In the genomic region with DNA sequence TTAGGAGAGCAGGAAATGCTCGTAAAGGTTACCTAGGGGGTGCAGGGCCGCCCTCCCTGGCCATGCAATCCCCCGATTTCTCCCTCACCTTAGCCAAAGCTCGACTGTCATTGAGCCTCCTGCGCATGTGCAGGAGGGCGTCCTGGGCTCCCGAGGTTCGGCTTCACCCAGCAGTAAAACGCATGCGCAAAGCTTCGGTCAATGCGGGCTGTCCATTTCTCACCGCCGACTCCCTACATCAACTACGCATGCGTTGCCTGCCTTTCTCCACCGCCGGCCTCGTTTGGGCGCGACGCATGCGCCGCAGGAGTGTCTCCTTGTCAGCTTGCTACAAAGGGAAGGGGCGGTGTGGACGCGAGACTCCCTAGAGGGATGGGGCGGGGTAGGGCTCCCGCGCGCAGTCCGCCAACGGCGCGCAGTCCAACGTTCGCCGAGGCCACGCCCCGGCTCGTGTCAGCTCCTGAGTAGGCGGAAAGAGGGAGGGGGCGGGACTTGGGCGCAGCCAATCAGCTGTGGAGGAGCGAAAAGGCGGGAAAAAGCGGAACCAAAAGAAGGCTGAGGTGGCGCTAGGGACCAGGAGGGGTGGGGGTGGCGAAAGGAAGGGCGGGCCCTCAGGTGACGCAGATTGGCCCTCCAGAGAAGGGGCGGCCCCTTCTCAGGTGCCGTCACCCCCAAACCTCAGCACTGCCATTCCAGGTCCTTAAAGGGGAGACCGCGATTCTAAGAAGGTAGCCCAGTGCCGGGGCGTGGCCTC, we compare ENCODE assay signal across 8 cellular contexts. TPM values are rescaled to one million over a fixed set of nuclear protein-coding genes. Genes with fewer than 3 reads are reported as not detected.
DNase-seq lines count a peak whose midpoint lies in the region; ATAC-seq and TF ChIP-seq lines count a peak whose summit lies in the region.

A gene with protein sequence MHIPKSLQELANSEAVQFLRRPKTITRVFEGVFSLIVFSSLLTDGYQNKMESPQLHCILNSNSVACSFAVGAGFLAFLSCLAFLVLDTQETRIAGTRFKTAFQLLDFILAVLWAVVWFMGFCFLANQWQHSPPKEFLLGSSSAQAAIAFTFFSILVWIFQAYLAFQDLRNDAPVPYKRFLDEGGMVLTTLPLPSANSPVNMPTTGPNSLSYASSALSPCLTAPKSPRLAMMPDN (plus strand): TSS at position 558 of the 754 bp plus-strand sequence. CDS start 1,476 bp downstream, outside the sequence.
A gene (minus strand): TSS at position 131 of the 754 bp plus-strand sequence. CDS start 20 bp downstream, at position 111.

- TF ChIP-seq CTCF in WTC11 (IDR thresholded peaks at IDR 0.05) = no peak
- TF ChIP-seq CTCF in cardiac fibroblast (IDR thresholded peaks at IDR 0.05; ENCODE audit: low read depth, low read length) = no peak

- peak within 1 kb of the TSS; percentile 81 for H3K4me3 Mint-ChIP-seq in WTC11

- in situ Hi-C loops in GM18951 (cut with MboI; ENCODE audit: low sequenced_read_pairs, unreplicated experiment) = no loop called here

- peaks cover 18% of the 10 kb centered on the region for H3K27me3 Mint-ChIP-seq in WTC11 (ENCODE audit: low read depth)

- H3K27ac ChIP-seq in skin epidermis = peak within 1 kb of the TSS; percentile 57 to 98 (median 91)

- CTCF ChIA-PET in WTC11 (lab: Charles Lee) = interaction anchor here (0.6 to 4.8 kb wide), 33 partner anchors 9 to 294 kb away, joined by 3 to 80 read pairs (median 6); a partner anchor contains a TSS

- H3K4me1 Mint-ChIP-seq in WTC11 = peaks cover 9% of the 10 kb centered on the region

- H3K27ac Mint-ChIP-seq in WTC11 = peak within 1 kb of the TSS; percentile 97

- H3K9me3 Mint-ChIP-seq in WTC11 = no peaks in the 10 kb centered on the region

- DNase-seq in AG08396 (ENCODE audit: low spot score) (peak; percentile 100), NCI-H2227 treated with DMSO at 0.1 percent for 48 hours (lab: John Stamatoyannopoulos, UW) (peak; percentile 97), WTC11 (ENCODE audit: low spot score) (peak; percentile 99), cardiac fibroblast (ENCODE audit: low read depth in 2 of 2) (peak; percentile 100), iPS-NIHi11 (ENCODE audit: low spot score) (peak; percentile 93)

- H3K4me3 ChIP-seq in cardiac fibroblast (replicated peaks in 1 of 2; ENCODE audit: low read depth in 2 of 2, low read length in 2 of 2) (peak within 1 kb of the TSS; percentile 63 to 67), skin epidermis (peak within 1 kb of the TSS; percentile 40 to 63 (median 51))

- peaks cover 4% of the 10 kb centered on the region; the same call in 1 of the 2 replicates for H3K36me3 Mint-ChIP-seq in WTC11

- TF ChIP-seq POLR2A in GM18951 (IDR thresholded peaks at IDR 0.05; ENCODE audit: extremely low read depth, insufficient read depth, insufficient read length) = peak; percentile 74

- POLR2A ChIA-PET in WTC11 (lab: Charles Lee) = interaction anchor here (0.5 to 2.1 kb wide), 13 partner anchors 13 to 536 kb away, joined by 3 to 15 read pairs (median 5); a partner anchor contains a TSS

- ATAC-seq in HG03175 (IDR thresholded peaks at IDR 0.05; ENCODE audit: unreplicated experiment) = peak; percentile 85
- peak; percentile 87 for ATAC-seq in WTC11

TF ChIP-seq in WTC11, 78 proteins besides CTCF, POLR2A, EP300 and RAD21 (continues in another document):
- TF ChIP-seq ATF1 (CRISPR knock-in tag; IDR thresholded peaks at IDR 0.05) (no peak), KAT7 (CRISPR knock-in tag; IDR thresholded peaks at IDR 0.05; ENCODE audit: borderline replicate concordance) (no peak), ZNF671 (CRISPR knock-in tag; IDR thresholded peaks at IDR 0.05) (no peak), ZNF416 (CRISPR knock-in tag; IDR thresholded peaks at IDR 0.05) (no peak), CREM (CRISPR knock-in tag; IDR thresholded peaks at IDR 0.05) (no peak; the same call in 1 of the 2 replicates), JAZF1 (CRISPR knock-in tag; IDR thresholded peaks at IDR 0.05) (no peak)
- TF ChIP-seq, protein P1, sequence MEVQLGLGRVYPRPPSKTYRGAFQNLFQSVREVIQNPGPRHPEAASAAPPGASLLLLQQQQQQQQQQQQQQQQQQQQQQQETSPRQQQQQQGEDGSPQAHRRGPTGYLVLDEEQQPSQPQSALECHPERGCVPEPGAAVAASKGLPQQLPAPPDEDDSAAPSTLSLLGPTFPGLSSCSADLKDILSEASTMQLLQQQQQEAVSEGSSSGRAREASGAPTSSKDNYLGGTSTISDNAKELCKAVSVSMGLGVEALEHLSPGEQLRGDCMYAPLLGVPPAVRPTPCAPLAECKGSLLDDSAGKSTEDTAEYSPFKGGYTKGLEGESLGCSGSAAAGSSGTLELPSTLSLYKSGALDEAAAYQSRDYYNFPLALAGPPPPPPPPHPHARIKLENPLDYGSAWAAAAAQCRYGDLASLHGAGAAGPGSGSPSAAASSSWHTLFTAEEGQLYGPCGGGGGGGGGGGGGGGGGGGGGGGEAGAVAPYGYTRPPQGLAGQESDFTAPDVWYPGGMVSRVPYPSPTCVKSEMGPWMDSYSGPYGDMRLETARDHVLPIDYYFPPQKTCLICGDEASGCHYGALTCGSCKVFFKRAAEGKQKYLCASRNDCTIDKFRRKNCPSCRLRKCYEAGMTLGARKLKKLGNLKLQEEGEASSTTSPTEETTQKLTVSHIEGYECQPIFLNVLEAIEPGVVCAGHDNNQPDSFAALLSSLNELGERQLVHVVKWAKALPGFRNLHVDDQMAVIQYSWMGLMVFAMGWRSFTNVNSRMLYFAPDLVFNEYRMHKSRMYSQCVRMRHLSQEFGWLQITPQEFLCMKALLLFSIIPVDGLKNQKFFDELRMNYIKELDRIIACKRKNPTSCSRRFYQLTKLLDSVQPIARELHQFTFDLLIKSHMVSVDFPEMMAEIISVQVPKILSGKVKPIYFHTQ (CRISPR knock-in tag; IDR thresholded peaks at IDR 0.05) = no peak
- TF ChIP-seq, protein P2, sequence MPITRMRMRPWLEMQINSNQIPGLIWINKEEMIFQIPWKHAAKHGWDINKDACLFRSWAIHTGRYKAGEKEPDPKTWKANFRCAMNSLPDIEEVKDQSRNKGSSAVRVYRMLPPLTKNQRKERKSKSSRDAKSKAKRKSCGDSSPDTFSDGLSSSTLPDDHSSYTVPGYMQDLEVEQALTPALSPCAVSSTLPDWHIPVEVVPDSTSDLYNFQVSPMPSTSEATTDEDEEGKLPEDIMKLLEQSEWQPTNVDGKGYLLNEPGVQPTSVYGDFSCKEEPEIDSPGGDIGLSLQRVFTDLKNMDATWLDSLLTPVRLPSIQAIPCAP (CRISPR knock-in tag; IDR thresholded peaks at IDR 0.05) = no peak
- TF ChIP-seq, protein P3, sequence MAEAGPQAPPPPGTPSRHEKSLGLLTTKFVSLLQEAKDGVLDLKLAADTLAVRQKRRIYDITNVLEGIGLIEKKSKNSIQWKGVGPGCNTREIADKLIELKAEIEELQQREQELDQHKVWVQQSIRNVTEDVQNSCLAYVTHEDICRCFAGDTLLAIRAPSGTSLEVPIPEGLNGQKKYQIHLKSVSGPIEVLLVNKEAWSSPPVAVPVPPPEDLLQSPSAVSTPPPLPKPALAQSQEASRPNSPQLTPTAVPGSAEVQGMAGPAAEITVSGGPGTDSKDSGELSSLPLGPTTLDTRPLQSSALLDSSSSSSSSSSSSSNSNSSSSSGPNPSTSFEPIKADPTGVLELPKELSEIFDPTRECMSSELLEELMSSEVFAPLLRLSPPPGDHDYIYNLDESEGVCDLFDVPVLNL (CRISPR knock-in tag; IDR thresholded peaks at IDR 0.05; ENCODE audit: borderline replicate concordance, low read depth) = peak; percentile 83; the same call in 1 of the 2 replicates
- TF ChIP-seq, protein P4, sequence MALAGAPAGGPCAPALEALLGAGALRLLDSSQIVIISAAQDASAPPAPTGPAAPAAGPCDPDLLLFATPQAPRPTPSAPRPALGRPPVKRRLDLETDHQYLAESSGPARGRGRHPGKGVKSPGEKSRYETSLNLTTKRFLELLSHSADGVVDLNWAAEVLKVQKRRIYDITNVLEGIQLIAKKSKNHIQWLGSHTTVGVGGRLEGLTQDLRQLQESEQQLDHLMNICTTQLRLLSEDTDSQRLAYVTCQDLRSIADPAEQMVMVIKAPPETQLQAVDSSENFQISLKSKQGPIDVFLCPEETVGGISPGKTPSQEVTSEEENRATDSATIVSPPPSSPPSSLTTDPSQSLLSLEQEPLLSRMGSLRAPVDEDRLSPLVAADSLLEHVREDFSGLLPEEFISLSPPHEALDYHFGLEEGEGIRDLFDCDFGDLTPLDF (CRISPR knock-in tag; IDR thresholded peaks at IDR 0.05) = no peak
- TF ChIP-seq, protein P5, sequence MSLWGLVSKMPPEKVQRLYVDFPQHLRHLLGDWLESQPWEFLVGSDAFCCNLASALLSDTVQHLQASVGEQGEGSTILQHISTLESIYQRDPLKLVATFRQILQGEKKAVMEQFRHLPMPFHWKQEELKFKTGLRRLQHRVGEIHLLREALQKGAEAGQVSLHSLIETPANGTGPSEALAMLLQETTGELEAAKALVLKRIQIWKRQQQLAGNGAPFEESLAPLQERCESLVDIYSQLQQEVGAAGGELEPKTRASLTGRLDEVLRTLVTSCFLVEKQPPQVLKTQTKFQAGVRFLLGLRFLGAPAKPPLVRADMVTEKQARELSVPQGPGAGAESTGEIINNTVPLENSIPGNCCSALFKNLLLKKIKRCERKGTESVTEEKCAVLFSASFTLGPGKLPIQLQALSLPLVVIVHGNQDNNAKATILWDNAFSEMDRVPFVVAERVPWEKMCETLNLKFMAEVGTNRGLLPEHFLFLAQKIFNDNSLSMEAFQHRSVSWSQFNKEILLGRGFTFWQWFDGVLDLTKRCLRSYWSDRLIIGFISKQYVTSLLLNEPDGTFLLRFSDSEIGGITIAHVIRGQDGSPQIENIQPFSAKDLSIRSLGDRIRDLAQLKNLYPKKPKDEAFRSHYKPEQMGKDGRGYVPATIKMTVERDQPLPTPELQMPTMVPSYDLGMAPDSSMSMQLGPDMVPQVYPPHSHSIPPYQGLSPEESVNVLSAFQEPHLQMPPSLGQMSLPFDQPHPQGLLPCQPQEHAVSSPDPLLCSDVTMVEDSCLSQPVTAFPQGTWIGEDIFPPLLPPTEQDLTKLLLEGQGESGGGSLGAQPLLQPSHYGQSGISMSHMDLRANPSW (CRISPR knock-in tag; conservative IDR thresholded peaks at IDR 0.05; ENCODE audit: low read depth) = no peak
- TF ChIP-seq, protein P6, sequence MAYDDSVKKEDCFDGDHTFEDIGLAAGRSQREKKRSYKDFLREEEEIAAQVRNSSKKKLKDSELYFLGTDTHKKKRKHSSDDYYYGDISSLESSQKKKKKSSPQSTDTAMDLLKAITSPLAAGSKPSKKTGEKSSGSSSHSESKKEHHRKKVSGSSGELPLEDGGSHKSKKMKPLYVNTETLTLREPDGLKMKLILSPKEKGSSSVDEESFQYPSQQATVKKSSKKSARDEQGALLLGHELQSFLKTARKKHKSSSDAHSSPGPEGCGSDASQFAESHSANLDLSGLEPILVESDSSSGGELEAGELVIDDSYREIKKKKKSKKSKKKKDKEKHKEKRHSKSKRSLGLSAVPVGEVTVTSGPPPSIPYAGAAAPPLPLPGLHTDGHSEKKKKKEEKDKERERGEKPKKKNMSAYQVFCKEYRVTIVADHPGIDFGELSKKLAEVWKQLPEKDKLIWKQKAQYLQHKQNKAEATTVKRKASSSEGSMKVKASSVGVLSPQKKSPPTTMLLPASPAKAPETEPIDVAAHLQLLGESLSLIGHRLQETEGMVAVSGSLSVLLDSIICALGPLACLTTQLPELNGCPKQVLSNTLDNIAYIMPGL (CRISPR knock-in tag; IDR thresholded peaks at IDR 0.05) = no peak

RNA-seq across cellular contexts. Expression of the first gene that starts in this region (rescaled TPM):
- total RNA-seq in WTC11 (2021) = not detected in 3 replicates

RNA-seq across cellular contexts. Expression of the second gene that starts in this region (rescaled TPM):
- 20.2 to 29.6 TPM (median 27.0 TPM) in 3 replicates for total RNA-seq in WTC11 (2021)

Comparison
In these comparisons a context has a peak if more than half of its experiments do, and no peak if none do; other contexts are left out.
1. Peak in every context shown above with its lines: DNase-seq, ATAC-seq, H3K4me3 ChIP-seq and H3K27ac ChIP-seq.